8 cellular contexts compared by ENCODE assay signal in genomic region chr12:131948713-131949430, GRCh38. TPM values are rescaled to one million over a fixed set of nuclear protein-coding genes. Genes with fewer than 3 reads are reported as not detected.
DNase-seq lines count a peak whose midpoint lies in the region; ATAC-seq, FAIRE-seq and TF ChIP-seq lines count a peak whose summit lies in the region.
"Not testable (repeated sequence)": the region's sequence is repeated elsewhere in the genome, so short reads cannot be mapped to it uniquely, and the experiment has no call there.

No MANE protein-coding gene starts in this region.

- peak overlapping the region in 1 of 2 donors; percentile 75 for H3K4me3 ChIP-seq in CD4-positive, alpha-beta memory T cell (ENCODE audit: low read length in 2 of 2)
- H3K4me3 ChIP-seq in endothelial cell of umbilical vein (replicated peaks in 1 of 3; ENCODE audit: insufficient read depth in 1 of 3, low read depth in 1 of 3, low read length in 3 of 3) (peak overlapping the region in 1 of 3 experiments; percentile 50), kidney epithelial cell (ENCODE audit: low read depth, low read length) (peak overlapping the region; percentile 94), osteoblast (ENCODE audit: insufficient read depth, low read length) (peak overlapping the region; percentile 91), testis (peak overlapping the region; percentile 78 to 99)

- H3K79me2 ChIP-seq in endothelial cell of umbilical vein (ENCODE audit: control insufficient read depth, insufficient read depth, low read length) = peaks cover 36% of the 10 kb centered on the region
- peaks cover 36% of the 10 kb centered on the region for H3K79me2 ChIP-seq in osteoblast (ENCODE audit: insufficient read depth, low read length)

- WGBS in testis, 2 donors = 31 to 58% methylated on average over 23 of the region's 23 CpGs

- peaks cover 5 to 15% of the 10 kb centered on the region in 2 donors for H3K36me3 Mint-ChIP-seq in CD4-positive, alpha-beta memory T cell
- H3K36me3 Mint-ChIP-seq in T-helper 17 cell (ENCODE audit: low read depth) = not testable (repeated sequence)

- peaks cover 24 to 53% (median 36%) of the 10 kb centered on the region in 4 donors for H3K4me1 Mint-ChIP-seq in CD4-positive, alpha-beta memory T cell
- peaks cover 22% of the 10 kb centered on the region for H3K4me1 Mint-ChIP-seq in T-helper 17 cell

- not testable (repeated sequence) for H3K9me3 ChIP-seq in CD4-positive, alpha-beta memory T cell (ENCODE audit: control insufficient read depth in 1 of 2, low read length in 2 of 2); T-helper 17 cell (ENCODE audit: control insufficient read depth, low read length, poor library complexity, severe bottlenecking); endothelial cell of umbilical vein (replicated peaks; ENCODE audit: control insufficient read depth, insufficient read depth, low read length); osteoblast (ENCODE audit: low read depth, low read length); testis

- not testable (repeated sequence) for H3K9me3 Mint-ChIP-seq in CD4-positive, alpha-beta memory T cell

- POLR2A ChIA-PET in CD4-positive, alpha-beta memory T cell (lab: Charles Lee; ENCODE audit: partially characterized antibody) = interaction anchor here (0.6 to 3.2 kb wide), 8 partner anchors 10 to 238 kb away, joined by 3 to 38 read pairs (median 4); partner anchors contain the start of genes PUS1 and SFSWAP
- POLR2A ChIA-PET in endothelial cell of umbilical vein (lab: Charles Lee) = not testable (repeated sequence)

- TF ChIP-seq POLR2A in endothelial cell of umbilical vein (IDR thresholded peaks at IDR 0.05; ENCODE audit: low read depth, low read length); testis (IDR thresholded peaks at IDR 0.05): not testable (repeated sequence)

- peak; percentile 16 to 47 (median 23) for DNase-seq in CD4-positive, alpha-beta memory T cell
- DNase-seq in KG1 (lab: John Stamatoyannopoulos, UW) (peak; percentile 25), amniotic epithelial cell (ENCODE audit: low read depth) (peak; percentile 53), endothelial cell of umbilical vein (ENCODE audit: low read depth, low spot score) (peak; percentile 20)
- DNase-seq in T-helper 17 cell; kidney epithelial cell (ENCODE audit: low read depth); osteoblast (ENCODE audit: insufficient read length, low spot score, missing footprints); testis: not testable (repeated sequence)

- H3K36me3 ChIP-seq in CD4-positive, alpha-beta memory T cell (ENCODE audit: insufficient read depth, low read length); endothelial cell of umbilical vein (ENCODE audit: control insufficient read depth in 2 of 2, extremely low read depth in 1 of 2, insufficient read depth in 2 of 2, low read length in 2 of 2); kidney epithelial cell (ENCODE audit: control insufficient read depth, insufficient read depth, low read length); osteoblast (ENCODE audit: insufficient read depth, low read length); testis (ENCODE audit: low read depth, missing control alignments): not testable (repeated sequence)

- not testable (repeated sequence) for BruUV-seq in endothelial cell of umbilical vein (replicated peaks; lab: Mats Ljungman, UMichigan)

- H3K27me3 Mint-ChIP-seq in CD4-positive, alpha-beta memory T cell; T-helper 17 cell: not testable (repeated sequence)

- H4K20me1 ChIP-seq in endothelial cell of umbilical vein (replicated peaks; ENCODE audit: control insufficient read depth, extremely low read depth, insufficient read depth, low read length) = not testable (repeated sequence)
- H4K20me1 ChIP-seq in osteoblast (ENCODE audit: insufficient read depth, low read length) = peaks cover 13% of the 10 kb centered on the region

- dilution Hi-C loops in endothelial cell of umbilical vein (cut with MboI; ENCODE audit: extremely low pct_ligation_motif_present, low sequenced_read_pairs) = not testable (repeated sequence)

- peak overlapping the region; percentile 83 to 97 (median 93) for H3K27ac Mint-ChIP-seq in CD4-positive, alpha-beta memory T cell
- peak overlapping the region; percentile 88 for H3K27ac Mint-ChIP-seq in T-helper 17 cell

- H2AFZ ChIP-seq in endothelial cell of umbilical vein (ENCODE audit: low read depth, low read length) (peak overlapping the region; percentile 96), osteoblast (ENCODE audit: low read length) (peak overlapping the region; percentile 91)

- not testable (repeated sequence) for ATAC-seq in T-helper 17 cell

- H3K4me2 ChIP-seq in endothelial cell of umbilical vein (ENCODE audit: insufficient read depth, low read length) (peak overlapping the region; percentile 9), osteoblast (ENCODE audit: insufficient read depth, low read length) (peak overlapping the region; percentile 84)

- peaks cover 50% of the 10 kb centered on the region for H3K4me1 ChIP-seq in CD4-positive, alpha-beta memory T cell (ENCODE audit: insufficient read depth, low read length)
- not testable (repeated sequence) for H3K4me1 ChIP-seq in endothelial cell of umbilical vein (ENCODE audit: control insufficient read depth, extremely low read depth, insufficient read depth, low read length); osteoblast (ENCODE audit: insufficient read depth, low read length); testis

- not testable (repeated sequence) for TF ChIP-seq CTCF in endothelial cell of umbilical vein (IDR thresholded peaks at IDR 0.05; ENCODE audit: extremely low read depth in 1 of 2, insufficient read depth in 1 of 2, low read depth in 1 of 2, low read length in 2 of 2); kidney epithelial cell (IDR thresholded peaks at IDR 0.05; ENCODE audit: insufficient read depth, low read length, poor library complexity, severe bottlenecking); osteoblast (IDR thresholded peaks at IDR 0.05; ENCODE audit: extremely low read depth, low read depth, low read length); testis (IDR thresholded peaks at IDR 0.05)

- H3K9ac ChIP-seq in endothelial cell of umbilical vein (replicated peaks; ENCODE audit: extremely low read depth, insufficient read depth, low read length) = not testable (repeated sequence)

- FAIRE-seq in endothelial cell of umbilical vein (lab: Jason Lieb, UNC) = peak; percentile 8

- peak overlapping the region; percentile 79 for H3K27ac ChIP-seq in CD4-positive, alpha-beta memory T cell (ENCODE audit: low read depth, low read length)
- H3K27ac ChIP-seq in endothelial cell of umbilical vein (ENCODE audit: insufficient read depth, low read depth, low read length) (peak overlapping the region; percentile 41), osteoblast (ENCODE audit: low read depth, low read length) (peak overlapping the region; percentile 48), testis (peak overlapping the region; percentile 65 to 88)

- CTCF ChIA-PET in CD4-positive, alpha-beta memory T cell (lab: Charles Lee; ENCODE audit: partially characterized antibody) = interaction anchor here (1.0 to 1.1 kb wide), 3 partner anchors 84 to 843 kb away, joined by 3 to 4 read pairs (median 3); no protein-coding TSS in a partner anchor
- CTCF ChIA-PET in endothelial cell of umbilical vein (lab: Charles Lee) = interaction anchor here (1.0 to 1.5 kb wide), 4 partner anchors 13 to 113 kb away, joined by 4 to 6 read pairs (median 4); no protein-coding TSS in a partner anchor

- H3K4me3 Mint-ChIP-seq in CD4-positive, alpha-beta memory T cell = peak overlapping the region; percentile 53 to 88 (median 83)
- peak overlapping the region; percentile 81 for H3K4me3 Mint-ChIP-seq in T-helper 17 cell

- H3K27me3 ChIP-seq in CD4-positive, alpha-beta memory T cell (ENCODE audit: insufficient read depth, low read length); endothelial cell of umbilical vein (ENCODE audit: control insufficient read depth in 2 of 2, insufficient read depth in 2 of 2, low read length in 2 of 2); kidney epithelial cell (ENCODE audit: control insufficient read depth, insufficient read depth, low read length); osteoblast (ENCODE audit: insufficient read depth, low read length); testis: not testable (repeated sequence)

- intact Hi-C loops in CD4-positive, alpha-beta memory T cell (cut with micrococcal nuclease) = loop anchor here (1.0 kb wide), 4 partner anchors 20 to 238 kb away; partner anchors contain the start of genes PUS1, SFSWAP and ULK1
- intact Hi-C loops in endothelial cell of umbilical vein (cut with micrococcal nuclease) = loop anchor here (1.0 to 5.0 kb wide), 7 partner anchors 20 to 1077 kb away; partner anchors contain the start of genes PUS1, RAN and SFSWAP
- intact Hi-C loops in testis (cut with DNase I; ENCODE audit: low total_unique reads) = not testable (repeated sequence)

- not testable (repeated sequence) for H3K9me1 ChIP-seq in endothelial cell of umbilical vein (replicated peaks; ENCODE audit: control insufficient read depth, extremely low read depth, insufficient read depth, low read length)

RNA-seq across cellular contexts. Expression of gene EP400, which starts 0.9 kb away (rescaled TPM):
- 10 to 100 TPM; 82.3 to 86.6 TPM for total RNA-seq in CD4-positive, alpha-beta memory T cell
- 1 to 10 TPM in 1 of 2 donors, under 1 TPM in 1; 0.94 to 5.3 TPM for polyA plus RNA-seq in CD4-positive, alpha-beta memory T cell
- total RNA-seq in T-helper 17 cell (10 to 100 TPM; 67.4 to 79.0 TPM), endothelial cell of umbilical vein (57.3 and 57.7 TPM in 2 replicates), kidney epithelial cell (21.4 and 21.7 TPM in 2 replicates), osteoblast (14.4 and 14.5 TPM in 2 replicates), testis (10 to 100 TPM; 69.4 to 83.0 TPM)
- polyA plus RNA-seq in endothelial cell of umbilical vein (7.5 and 9.0 TPM in 2 replicates), testis (ENCODE audit: insufficient read depth, low read depth, low replicate concordance) (44.2 TPM)
- polyA plus RNA-seq in endothelial cell of umbilical vein (2011; cell fraction: cytosol; rRNA removed) = 11.3 and 12.5 TPM in 2 replicates
- 40.5 and 41.9 TPM in 2 replicates for polyA plus RNA-seq in endothelial cell of umbilical vein (2011; cell fraction: nucleus; rRNA removed)
- 29.5 and 31.8 TPM in 2 replicates for polyA plus RNA-seq in endothelial cell of umbilical vein (2012)
- 27.4 and 28.0 TPM in 2 replicates for polyA minus RNA-seq in endothelial cell of umbilical vein
- polyA minus RNA-seq in endothelial cell of umbilical vein (2011; cell fraction: cytosol; rRNA and poly(A)+ RNA removed) = 8.7 TPM
- 33.7 and 36.9 TPM in 2 replicates for polyA minus RNA-seq in endothelial cell of umbilical vein (2011; cell fraction: nucleus; rRNA and poly(A)+ RNA removed)

RNA-seq across cellular contexts. Expression of gene PUS1, which starts 19.8 kb away (rescaled TPM):
- total RNA-seq in CD4-positive, alpha-beta memory T cell = 10 to 100 TPM; 41.8 to 48.1 TPM
- 10 to 100 TPM; 12.0 to 28.1 TPM for polyA plus RNA-seq in CD4-positive, alpha-beta memory T cell
- total RNA-seq in T-helper 17 cell (10 to 100 TPM; 23.6 TPM), endothelial cell of umbilical vein (47.9 and 52.2 TPM in 2 replicates), kidney epithelial cell (22.9 and 23.5 TPM in 2 replicates), osteoblast (6.5 and 7.6 TPM in 2 replicates), testis (10 to 100 TPM; 25.2 to 26.0 TPM)
- polyA plus RNA-seq in endothelial cell of umbilical vein (29.0 and 33.9 TPM in 2 replicates), testis (ENCODE audit: insufficient read depth, low read depth, low replicate concordance) (16.9 TPM)
- 29.9 and 35.4 TPM in 2 replicates for polyA plus RNA-seq in endothelial cell of umbilical vein (2011; cell fraction: cytosol; rRNA removed)
- 44.9 and 59.3 TPM in 2 replicates for polyA plus RNA-seq in endothelial cell of umbilical vein (2011; cell fraction: nucleus; rRNA removed)
- 35.1 and 37.5 TPM in 2 replicates for polyA plus RNA-seq in endothelial cell of umbilical vein (2012)
- 27.6 and 33.4 TPM in 2 replicates for polyA minus RNA-seq in endothelial cell of umbilical vein
- 34.2 TPM for polyA minus RNA-seq in endothelial cell of umbilical vein (2011; cell fraction: cytosol; rRNA and poly(A)+ RNA removed)
- 18.0 and 21.9 TPM in 2 replicates for polyA minus RNA-seq in endothelial cell of umbilical vein (2011; cell fraction: nucleus; rRNA and poly(A)+ RNA removed)

RNA-seq across cellular contexts. Expression of gene ULK1, which starts 54.5 kb away (rescaled TPM):
- total RNA-seq in CD4-positive, alpha-beta memory T cell = 10 to 100 TPM; 45.8 to 55.7 TPM
- 1 to 10 TPM in 1 of 2 donors, under 1 TPM in 1; 0.08 to 1.7 TPM for polyA plus RNA-seq in CD4-positive, alpha-beta memory T cell
- total RNA-seq in T-helper 17 cell (10 to 100 TPM; 91.9 to 97.2 TPM), endothelial cell of umbilical vein (37.8 and 38.2 TPM in 2 replicates), kidney epithelial cell (14.7 and 20.4 TPM in 2 replicates), osteoblast (13.3 and 14.1 TPM in 2 replicates), testis (10 to 100 TPM; 49.9 to 53.5 TPM)
- polyA plus RNA-seq in endothelial cell of umbilical vein (14.4 and 17.8 TPM in 2 replicates), testis (ENCODE audit: insufficient read depth, low read depth, low replicate concordance) (29.2 TPM)
- 8.3 and 10.6 TPM in 2 replicates for polyA plus RNA-seq in endothelial cell of umbilical vein (2011; cell fraction: cytosol; rRNA removed)
- polyA plus RNA-seq in endothelial cell of umbilical vein (2011; cell fraction: nucleus; rRNA removed) = 82.5 and 115 TPM in 2 replicates
- 20.3 and 26.8 TPM in 2 replicates for polyA plus RNA-seq in endothelial cell of umbilical vein (2012)
- 16.0 and 18.6 TPM in 2 replicates for polyA minus RNA-seq in endothelial cell of umbilical vein
- polyA minus RNA-seq in endothelial cell of umbilical vein (2011; cell fraction: cytosol; rRNA and poly(A)+ RNA removed) = 25.3 TPM
- polyA minus RNA-seq in endothelial cell of umbilical vein (2011; cell fraction: nucleus; rRNA and poly(A)+ RNA removed) = 22.0 and 50.1 TPM in 2 replicates
